ENCODE assay signal across 1 cellular context in genomic region chr1:205631727-205632373, GRCh38.
TF ChIP-seq lines count a peak whose summit lies in the region.

ELK4 (minus strand) TSS chr1:205632011; CDS start chr1:205623882, 8,129 bp downstream.

TF ChIP-seq in K562, 482 proteins besides CTCF, POLR2A, EP300 and RAD21 (continued from another document and continues in another):
- TF ChIP-seq PREB (CRISPR knock-in tag; IDR thresholded peaks at IDR 0.05), result peak; percentile 96
- no peak for TF ChIP-seq IRF9 (tag; IDR thresholded peaks at IDR 0.05)
- TF ChIP-seq E2F6 (IDR thresholded peaks at IDR 0.05; ENCODE audit: borderline replicate concordance in 1 of 2, extremely low read depth in 1 of 2, insufficient read depth in 1 of 2, insufficient read length in 1 of 2, low read depth in 1 of 2, low read length in 1 of 2, poor library complexity in 1 of 2, severe bottlenecking in 1 of 2), result peak; percentile 55 to 75
- no peak for TF ChIP-seq ZNF586 (CRISPR knock-in tag; conservative IDR thresholded peaks at IDR 0.05)
- TF ChIP-seq RNF219 (CRISPR knock-in tag; IDR thresholded peaks at IDR 0.05), result no peak
- TF ChIP-seq HEY1 (CRISPR knock-in tag; IDR thresholded peaks at IDR 0.05; ENCODE audit: borderline replicate concordance), result no peak
- TF ChIP-seq FOS (IDR thresholded peaks at IDR 0.05; ENCODE audit: extremely low read depth, insufficient read length), result no peak
- no peak for TF ChIP-seq MYBL2 (IDR thresholded peaks at IDR 0.05; ENCODE audit: low read depth)
- TF ChIP-seq MYBL2 (CRISPR knock-in tag; IDR thresholded peaks at IDR 0.05; ENCODE audit: borderline replicate concordance), result no peak
- no peak for TF ChIP-seq HMBOX1 (IDR thresholded peaks at IDR 0.05)
- TF ChIP-seq NRF1 (conservative IDR thresholded peaks at IDR 0.05 in 1 of 2, IDR thresholded peaks at IDR 0.05 in 1 of 2), result peak; percentile 56 to 66
- no peak for TF ChIP-seq MBD1 (CRISPR knock-in tag; IDR thresholded peaks at IDR 0.05)
- no peak for TF ChIP-seq HINFP (tag; conservative IDR thresholded peaks at IDR 0.05; ENCODE audit: low read depth)
- TF ChIP-seq DNMT1 (IDR thresholded peaks at IDR 0.05), result no peak
- no peak for TF ChIP-seq SAFB (IDR thresholded peaks at IDR 0.05; ENCODE audit: borderline replicate concordance, low read depth, low read length)
- TF ChIP-seq ZNF695 (CRISPR knock-in tag; IDR thresholded peaks at IDR 0.05), result no peak
- TF ChIP-seq SLC30A9 (CRISPR knock-in tag; IDR thresholded peaks at IDR 0.05), result no peak
- 0 out of 2 replicates have a peak, but pooled peaks have one; percentile 34 for TF ChIP-seq ETS1 (conservative IDR thresholded peaks at IDR 0.05; ENCODE audit: control insufficient read depth, low read depth, low read length)
- TF ChIP-seq ZNF551 (CRISPR knock-in tag; IDR thresholded peaks at IDR 0.05), result no peak
- TF ChIP-seq FOXJ3 (CRISPR knock-in tag; IDR thresholded peaks at IDR 0.05), result no peak
- peak; percentile 88; the same call in 1 of the 2 replicates for TF ChIP-seq AFF4 (CRISPR knock-in tag; IDR thresholded peaks at IDR 0.05)
- no peak for TF ChIP-seq SREBF2 (CRISPR knock-in tag; IDR thresholded peaks at IDR 0.05)
- peak; percentile 92 for TF ChIP-seq SUPT5H (IDR thresholded peaks at IDR 0.05)
- TF ChIP-seq ZNF512 (tag; IDR thresholded peaks at IDR 0.05), result no peak
- TF ChIP-seq ZZZ3 (IDR thresholded peaks at IDR 0.05), result no peak
- no peak for TF ChIP-seq ZNF12 (CRISPR knock-in tag; IDR thresholded peaks at IDR 0.05)
- TF ChIP-seq MXD1 (CRISPR knock-in tag; IDR thresholded peaks at IDR 0.05; ENCODE audit: borderline replicate concordance, poor library complexity, severe bottlenecking), result no peak
- TF ChIP-seq BRF1 (IDR thresholded peaks at IDR 0.05; ENCODE audit: borderline replicate concordance, extremely low read depth, insufficient read length), result no peak
- peak; percentile 63; the same call in 1 of the 2 replicates for TF ChIP-seq ELF2 (CRISPR knock-in tag; IDR thresholded peaks at IDR 0.05)
- TF ChIP-seq ZFP36 (IDR thresholded peaks at IDR 0.05; ENCODE audit: low read depth, low read length, partially characterized antibody), result peak; percentile 13
- no peak for TF ChIP-seq ZNF57 (CRISPR knock-in tag; IDR thresholded peaks at IDR 0.05)
- no peak for TF ChIP-seq ZBTB17 (CRISPR knock-in tag; IDR thresholded peaks at IDR 0.05)
- TF ChIP-seq POLR3G (IDR thresholded peaks at IDR 0.05; ENCODE audit: extremely low read depth, insufficient read length, insufficient replicate concordance), result no peak
- TF ChIP-seq CBX3 (IDR thresholded peaks at IDR 0.05; ENCODE audit: borderline replicate concordance in 1 of 2, low read length in 2 of 2), result peak in 1 of 2 experiments; percentile 69; a peak in 1 of 3 replicates
- no peak for TF ChIP-seq KHSRP (IDR thresholded peaks at IDR 0.05)
- TF ChIP-seq ZNF699 (CRISPR knock-in tag; IDR thresholded peaks at IDR 0.05; ENCODE audit: insufficient replicate concordance), result no peak
